Comparison of ENCODE assay signal across 29 cellular contexts in genomic region chr1:244429818-244430217, GRCh38.
"Had no signal": no experiment of that assay in that cellular context is flagged by ENCODE, and none has a peak within 500 bp of the region (broad histone marks: within the 10 kb centered on the region; RNA-seq: fewer than 3 reads in every experiment).

No MANE protein-coding gene starts in this region.

- ATAC-seq: foreskin keratinocyte; heart right ventricle; left lobe of liver; mucosa of descending colon; psoas muscle; right cardiac atrium; stimulated activated effector memory CD8-positive, alpha-beta T cell treated with anti-CD3 and anti-CD28 coated beads, Interleukin-12 subunit alpha, Interleukin-12 subunit beta, amount 100 ng/mL, for 72 hours had no signal

- H3K4me3 ChIP-seq: esophagus muscularis mucosa, heart right ventricle, lung, mucosa of descending colon, ovary, psoas muscle, sigmoid colon, stomach, thoracic aorta, tibial nerve, upper lobe of left lung had no signal

- FAIRE-seq: endothelial cell of umbilical vein, keratinocyte, urothelium cell line had no signal

- H3K36me3 ChIP-seq: ovary had no signal

- DNase-seq: cortex of kidney; effector CD8-positive, alpha-beta T cell; endodermal cell; foreskin keratinocyte; glutamatergic neuron; heart right ventricle; hypothalamus; mucosa of descending colon; naive B cell; occipital lobe; ovary; posterior cingulate gyrus; psoas muscle; right cardiac atrium; sigmoid colon; stimulated activated CD4-positive, alpha-beta T cell treated with anti-CD3 and anti-CD28 coated beads, Interleukin-2, amount 100 ng/mL, for 24 hours; stimulated activated CD4-positive, alpha-beta T cell treated with anti-CD3 and anti-CD28 coated beads, Interleukin-4, amount 100 ng/mL, for 24 hours; stimulated activated naive CD4-positive, alpha-beta T cell treated with Interleukin-2 at 50 U/mL for 16 hours; stomach; upper lobe of left lung had no signal

- H3K9me3 ChIP-seq: esophagus muscularis mucosa, heart right ventricle, mucosa of descending colon, ovary, psoas muscle, sigmoid colon, stomach, thoracic aorta, tibial nerve, upper lobe of left lung had no signal

- H3K4me1 ChIP-seq: tibial nerve, upper lobe of left lung had no signal

- H3K27ac ChIP-seq: esophagus muscularis mucosa, foreskin keratinocyte, heart right ventricle, ovary, psoas muscle, sigmoid colon, stomach, thoracic aorta, tibial nerve, upper lobe of left lung had no signal

- H3K27me3 ChIP-seq: esophagus muscularis mucosa, foreskin keratinocyte, heart right ventricle, ovary, sigmoid colon, stomach, tibial nerve, upper lobe of left lung had no signal
